10 cellular contexts compared by ENCODE assay signal in genomic region chr4:141389649-141390048, GRCh38.
"Had no signal": no experiment of that assay in that cellular context is flagged by ENCODE, and none has a peak within 500 bp of the region (broad histone marks: within the 10 kb centered on the region; RNA-seq: fewer than 3 reads in every experiment).

No MANE protein-coding gene starts in this region.

- DNase-seq: activated CD4-positive, alpha-beta memory T cell treated with anti-CD3 and anti-CD28 coated beads, Interleukin-2, amount 10 ng/mL, durations not matched to agents 7 days and 5 days; activated CD8-positive, alpha-beta memory T cell treated with anti-CD3 and anti-CD28 coated beads, Interleukin-2, amount 50 U/mL, for 4 hours; caudate nucleus; erythroblast; left lung; pancreas; stimulated activated CD4-positive, alpha-beta T cell treated with anti-CD3 and anti-CD28 coated beads, Interleukin-4, amount 100 ng/mL, for 24 hours; stomach had no signal

- H3K4me3 ChIP-seq: left lung, pancreas, stomach, thoracic aorta had no signal

- H3K36me3 ChIP-seq: left lung, pancreas, stomach, thoracic aorta had no signal

- H3K4me1 ChIP-seq: left lung, stomach had no signal

- H3K27me3 ChIP-seq: left lung, pancreas, stomach had no signal

- FAIRE-seq: islet of Langerhans had no signal

- H3K9me3 ChIP-seq: left lung, pancreas, stomach, thoracic aorta had no signal
